ENCODE assay signal across 21 cellular contexts in genomic region chr9:137671196-137671538, GRCh38. TPM values are rescaled to one million over a fixed set of nuclear protein-coding genes. Genes with fewer than 3 reads are reported as not detected.
DNase-seq lines count a peak whose midpoint lies in the region; ATAC-seq and TF ChIP-seq lines count a peak whose summit lies in the region.
"Had no signal": no experiment of that assay in that cellular context is flagged by ENCODE, and none has a peak within 500 bp of the region (broad histone marks: within the 10 kb centered on the region; RNA-seq: fewer than 3 reads in every experiment).

No MANE protein-coding gene starts in this region.

- no peaks in the 10 kb centered on the region for H3K36me3 ChIP-seq in adrenal gland (replicated peaks in 1 of 2)
- no peaks in the 10 kb centered on the region for H3K36me3 ChIP-seq in right lobe of liver

- no peaks in the 10 kb centered on the region for H3K36me3 Mint-ChIP-seq in natural killer cell
- H3K36me3 Mint-ChIP-seq in natural killer cell treated with Interleukin-12 subunit alpha and Interleukin-12 subunit beta and Interleukin-15 and Interleukin-18, amount 100 ng/mL, for 72 hours: peaks cover 7% of the 10 kb centered on the region

- TF ChIP-seq POLR2A in adrenal gland (IDR thresholded peaks at IDR 0.05) (no peak), right lobe of liver (IDR thresholded peaks at IDR 0.05) (no peak)

- 41 to 54% (median 47%) methylated on average over 3 of the region's 3 CpGs for WGBS in adrenal gland, 4 donors
- 41% methylated on average over 3 of the region's 3 CpGs for WGBS in right lobe of liver (ENCODE audit: insufficient coverage, low coverage, low lambda C conversion rate, missing lambda C conversion rate)

- no peak overlapping the region for H3K4me3 Mint-ChIP-seq in natural killer cell
- no peak overlapping the region for H3K4me3 Mint-ChIP-seq in natural killer cell treated with Interleukin-12 subunit alpha and Interleukin-12 subunit beta and Interleukin-15 and Interleukin-18, amount 100 ng/mL, for 72 hours
- H3K4me3 Mint-ChIP-seq: activated T-cell treated with anti-CD3 and anti-CD28 coated beads, Interleukin-2, amount 50 U/mL, for 24 hours; CD4-positive, alpha-beta memory T cell; nephron had no signal

- H3K27ac Mint-ChIP-seq in natural killer cell: peak overlapping the region; percentile 56 to 86
- peak overlapping the region in 1 of 2 donors; percentile 31 for H3K27ac Mint-ChIP-seq in natural killer cell treated with Interleukin-12 subunit alpha and Interleukin-12 subunit beta and Interleukin-15 and Interleukin-18, amount 100 ng/mL, for 72 hours

- H3K9me3 Mint-ChIP-seq in natural killer cell: no peaks in the 10 kb centered on the region
- no peaks in the 10 kb centered on the region for H3K9me3 Mint-ChIP-seq in natural killer cell treated with Interleukin-12 subunit alpha and Interleukin-12 subunit beta and Interleukin-15 and Interleukin-18, amount 100 ng/mL, for 72 hours
- H3K9me3 Mint-ChIP-seq: activated T-cell treated with anti-CD3 and anti-CD28 coated beads, Interleukin-2, amount 50 U/mL, for 24 hours; CD4-positive, alpha-beta memory T cell; H9; nephron had no signal

- H3K4me1 ChIP-seq in adrenal gland (replicated peaks in 1 of 2) (peaks cover 47 to 65% of the 10 kb centered on the region in 2 donors), right lobe of liver (peaks cover 0 to 34% (median 11%) of the 10 kb centered on the region in 4 donors)
- H3K4me1 ChIP-seq: parathyroid adenoma had no signal

- no peaks in the 10 kb centered on the region for H3K27me3 Mint-ChIP-seq in natural killer cell (ENCODE audit: low read depth in 2 of 2)
- H3K27me3 Mint-ChIP-seq in natural killer cell treated with Interleukin-12 subunit alpha and Interleukin-12 subunit beta and Interleukin-15 and Interleukin-18, amount 100 ng/mL, for 72 hours: no peaks in the 10 kb centered on the region
- H3K27me3 Mint-ChIP-seq: activated T-cell treated with anti-CD3 and anti-CD28 coated beads, Interleukin-2, amount 50 U/mL, for 24 hours; CD4-positive, alpha-beta memory T cell had no signal

- intact Hi-C loops in natural killer cell (cut with micrococcal nuclease) (loop anchor here (10.0 kb wide), 1 partner anchor 84 kb away; no protein-coding TSS in a partner anchor), adrenal gland (cut with DNase I) (loop anchor here in 1 of 2 donors (10.0 kb wide), 1 partner anchor 94 kb away; no protein-coding TSS in a partner anchor), right lobe of liver (cut with DNase I) (no loop called here)

- DNase-seq in natural killer cell (no peak), adrenal gland (no peak), right lobe of liver (no peak), coronary artery (ENCODE audit: low spot score) (no peak), GDM1 (lab: John Stamatoyannopoulos, UW) (no peak), GM19240 (ENCODE audit: insufficient read length, low spot score) (no peak)
- DNase-seq in natural killer cell treated with Interleukin-12 subunit alpha and Interleukin-12 subunit beta and Interleukin-15 and Interleukin-18, amount 100 ng/mL, for 72 hours (ENCODE audit: low spot score): no peak
- DNase-seq: activated gamma-delta T cell treated with Interleukin-2 at 50 U/mL for 16 hours; activated T-cell treated with anti-CD3 and anti-CD28 coated beads, Interleukin-2, amount 50 U/mL, for 24 hours; CD4-positive, alpha-beta memory T cell; foreskin melanocyte; NCI-H1092 treated with DMSO at 0.1 percent for 48 hours; NCI-H1694 treated with DMSO at 0.1 percent for 48 hours; NCI-H2171; RPMI8226; stimulated activated naive CD8-positive, alpha-beta T cell treated with anti-CD3 and anti-CD28 coated beads, Interleukin-15, Interleukin-2, amounts not matched to agents 100 U/mL and 50 U/mL, for 24 hours had no signal

- H3K4me3 ChIP-seq in adrenal gland (no peak overlapping the region), right lobe of liver (no peak overlapping the region), coronary artery (no peak overlapping the region)
- H3K4me3 ChIP-seq: dorsolateral prefrontal cortex had no signal

- H3K9me3 ChIP-seq in adrenal gland (replicated peaks in 1 of 3) (no peaks in the 10 kb centered on the region), right lobe of liver (no peaks in the 10 kb centered on the region)

- TF ChIP-seq CTCF in natural killer cell (IDR thresholded peaks at IDR 0.05): no peak
- TF ChIP-seq CTCF in adrenal gland (IDR thresholded peaks at IDR 0.05): no peak
- TF ChIP-seq CTCF in right lobe of liver (IDR thresholded peaks at IDR 0.05): no peak
- TF ChIP-seq CTCF in coronary artery (IDR thresholded peaks at IDR 0.05): no peak

- H3K27ac ChIP-seq in adrenal gland (peak overlapping the region; percentile 48 to 82 (median 65)), right lobe of liver (peak overlapping the region in 2 of 3 donors; percentile 22 to 48), coronary artery (no peak overlapping the region)
- H3K27ac ChIP-seq: parathyroid adenoma had no signal

- H3K27me3 ChIP-seq in adrenal gland: no peaks in the 10 kb centered on the region
- no peaks in the 10 kb centered on the region for H3K27me3 ChIP-seq in right lobe of liver
- H3K27me3 ChIP-seq: dorsolateral prefrontal cortex had no signal

- ATAC-seq in natural killer cell (no peak), right lobe of liver (no peak), HG03378 (IDR thresholded peaks at IDR 0.05; ENCODE audit: unreplicated experiment) (no peak)
- no peak for ATAC-seq in natural killer cell treated with Interleukin-12 subunit alpha and Interleukin-12 subunit beta and Interleukin-15 and Interleukin-18, amount 100 ng/mL, for 72 hours
- ATAC-seq: stimulated activated naive CD8-positive, alpha-beta T cell treated with anti-CD3 and anti-CD28 coated beads, Interleukin-15, Interleukin-2, amounts not matched to agents 100 U/mL and 50 U/mL, for 24 hours had no signal

- H3K4me1 Mint-ChIP-seq in natural killer cell: peaks cover 62 to 78% of the 10 kb centered on the region in 2 donors
- peaks cover 46 to 52% of the 10 kb centered on the region in 2 donors for H3K4me1 Mint-ChIP-seq in natural killer cell treated with Interleukin-12 subunit alpha and Interleukin-12 subunit beta and Interleukin-15 and Interleukin-18, amount 100 ng/mL, for 72 hours (ENCODE audit: low read depth in 2 of 2)

RNA-seq across cellular contexts. Expression of gene EHMT1, which starts 52.4 kb away (rescaled TPM):
- total RNA-seq in natural killer cell (100 to 1,000 TPM; 173 to 200 (median 176) TPM), adrenal gland (100 to 1,000 TPM in 2 of 8 donors, 10 to 100 TPM in 6; 46.1 to 171 (median 73.8) TPM), right lobe of liver (10 to 100 TPM; 26.8 to 51.9 (median 36.7) TPM)
- 100 to 1,000 TPM in 1 of 2 donors, 10 to 100 TPM in 1; 93.1 to 184 TPM for total RNA-seq in natural killer cell treated with Interleukin-12 subunit alpha and Interleukin-12 subunit beta and Interleukin-15 and Interleukin-18, amount 100 ng/mL, for 72 hours
- polyA plus RNA-seq in adrenal gland: 100 to 1,000 TPM in 1 of 3 donors, 10 to 100 TPM in 2; 42.0 to 107 (median 75.2) TPM

Comparison
In these comparisons a context has a peak if more than half of its experiments do, and no peak if none do; other contexts are left out.
1. H3K27ac ChIP-seq: peak in adrenal gland (5 of 5) and right lobe of liver (2 of 3); none in coronary artery (0 of 2).